Comparison of ENCODE assay signal across 8 cellular contexts in the genomic region with DNA sequence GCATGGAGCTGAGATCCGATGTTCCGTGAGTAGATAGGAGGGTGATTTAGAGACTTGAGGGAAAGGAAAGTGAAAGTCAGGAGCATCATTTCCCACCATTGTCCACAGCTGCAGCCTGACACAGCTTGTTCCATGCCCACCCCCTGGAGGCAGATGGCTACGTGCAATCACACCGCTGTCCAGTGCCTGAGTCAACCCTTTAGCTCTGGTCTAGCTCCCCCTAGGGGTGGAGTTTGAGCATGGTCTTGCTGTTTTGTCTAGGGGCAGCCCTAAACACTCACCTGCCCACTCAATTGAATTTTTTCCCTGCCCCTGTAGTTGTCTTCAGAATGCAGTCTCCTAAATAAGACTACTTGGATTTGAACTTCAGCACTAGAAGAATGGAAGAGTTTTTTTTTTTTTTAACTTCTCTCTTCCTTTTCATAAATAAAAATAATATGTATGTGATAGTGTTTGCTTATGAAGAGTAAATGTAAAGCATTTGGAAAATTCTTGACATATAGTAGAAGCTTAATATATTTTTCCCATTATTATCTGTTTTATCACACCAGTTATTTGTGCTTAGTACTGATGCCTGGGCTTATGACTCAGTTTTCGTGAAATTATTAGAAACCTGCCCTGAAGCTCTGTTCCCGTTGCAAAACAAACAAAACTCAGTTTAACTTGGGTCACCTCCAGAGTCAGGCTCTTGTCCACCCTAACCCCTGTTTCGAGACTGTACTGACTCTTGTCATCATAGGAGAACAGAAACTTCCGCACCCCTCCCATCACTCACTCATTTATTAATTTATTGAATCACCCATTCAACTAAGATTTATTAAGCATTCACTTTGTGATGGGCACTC.
DNase-seq lines count a peak whose midpoint lies in the region; ATAC-seq and TF ChIP-seq lines count a peak whose summit lies in the region.

No MANE protein-coding gene starts in this region.

- H3K4me1 ChIP-seq in Peyer's patch, result peaks cover 0 to 3% (median 0%) of the 10 kb centered on the region in 4 donors
- peaks cover 0 to 4% (median 1%) of the 10 kb centered on the region in 4 donors for H3K4me1 ChIP-seq in upper lobe of left lung

- no peaks in the 10 kb centered on the region for H3K27me3 ChIP-seq in Peyer's patch
- H3K27me3 ChIP-seq in upper lobe of left lung, result no peaks in the 10 kb centered on the region

- peak; percentile 88 for ATAC-seq in GM21529 (IDR thresholded peaks at IDR 0.05; ENCODE audit: unreplicated experiment)
- ATAC-seq in upper lobe of left lung (ENCODE audit: low FRiP score in 2 of 2), result peak; percentile 82 to 87

- TF ChIP-seq CTCF in Peyer's patch (IDR thresholded peaks at IDR 0.05) (peak; percentile 20 to 77 (median 72)), lower leg skin (IDR thresholded peaks at IDR 0.05) (no peak), upper lobe of left lung (IDR thresholded peaks at IDR 0.05) (peak; percentile 62 to 82 (median 76))

- TF ChIP-seq EP300 in upper lobe of left lung (IDR thresholded peaks at IDR 0.05), result no peak

- intact Hi-C loops in lower leg skin (cut with DNase I; ENCODE audit: low total_unique reads), result no loop called here

- H3K9me3 ChIP-seq in Peyer's patch (no peaks in the 10 kb centered on the region), upper lobe of left lung (no peaks in the 10 kb centered on the region)

- TF ChIP-seq POLR2A in Peyer's patch (IDR thresholded peaks at IDR 0.05) (no peak), lower leg skin (IDR thresholded peaks at IDR 0.05) (no peak), upper lobe of left lung (IDR thresholded peaks at IDR 0.05) (no peak)

- DNase-seq in NCI-H2227 (lab: John Stamatoyannopoulos, UW; ENCODE audit: unreplicated experiment) (peak; percentile 59), NCI-H2227 treated with DMSO at 0.1 percent for 48 hours (lab: John Stamatoyannopoulos, UW) (no peak), KG1 (lab: John Stamatoyannopoulos, UW) (peak; percentile 52), Peyer's patch (peak; percentile 51 to 89 (median 73)), dedifferentiated amniotic fluid mesenchymal stem cell (ENCODE audit: extremely low spot score) (peak; percentile 28), lower leg skin (ENCODE audit: low spot score in 2 of 2) (peak; percentile 61 to 89), upper lobe of left lung (peak in 1 of 2 donors; percentile 61)

- WGBS in lower leg skin, 2 donors, result 49 to 53% methylated on average over 8 of the region's 8 CpGs
- WGBS in upper lobe of left lung, 2 donors, result 55 to 66% methylated on average over 7 to 8 of the region's 8 CpGs

- no peaks in the 10 kb centered on the region for H3K36me3 ChIP-seq in Peyer's patch
- H3K36me3 ChIP-seq in upper lobe of left lung, result no peaks in the 10 kb centered on the region

- no peak overlapping the region for H3K4me3 ChIP-seq in Peyer's patch
- H3K4me3 ChIP-seq in lower leg skin (ENCODE audit: low read depth, poor library complexity, severe bottlenecking), result no peak overlapping the region
- H3K4me3 ChIP-seq in upper lobe of left lung, result peak overlapping the region in 1 of 4 donors; percentile 12

- H3K27ac ChIP-seq in Peyer's patch (no peak overlapping the region), upper lobe of left lung (no peak overlapping the region)

Comparison
In these comparisons a context has a peak if more than half of its experiments do, and no peak if none do; other contexts are left out.
1. CTCF ChIP-seq: peak in Peyer's patch (6 of 6) and upper lobe of left lung (6 of 6); none in lower leg skin (0 of 3).